In the genomic region with DNA sequence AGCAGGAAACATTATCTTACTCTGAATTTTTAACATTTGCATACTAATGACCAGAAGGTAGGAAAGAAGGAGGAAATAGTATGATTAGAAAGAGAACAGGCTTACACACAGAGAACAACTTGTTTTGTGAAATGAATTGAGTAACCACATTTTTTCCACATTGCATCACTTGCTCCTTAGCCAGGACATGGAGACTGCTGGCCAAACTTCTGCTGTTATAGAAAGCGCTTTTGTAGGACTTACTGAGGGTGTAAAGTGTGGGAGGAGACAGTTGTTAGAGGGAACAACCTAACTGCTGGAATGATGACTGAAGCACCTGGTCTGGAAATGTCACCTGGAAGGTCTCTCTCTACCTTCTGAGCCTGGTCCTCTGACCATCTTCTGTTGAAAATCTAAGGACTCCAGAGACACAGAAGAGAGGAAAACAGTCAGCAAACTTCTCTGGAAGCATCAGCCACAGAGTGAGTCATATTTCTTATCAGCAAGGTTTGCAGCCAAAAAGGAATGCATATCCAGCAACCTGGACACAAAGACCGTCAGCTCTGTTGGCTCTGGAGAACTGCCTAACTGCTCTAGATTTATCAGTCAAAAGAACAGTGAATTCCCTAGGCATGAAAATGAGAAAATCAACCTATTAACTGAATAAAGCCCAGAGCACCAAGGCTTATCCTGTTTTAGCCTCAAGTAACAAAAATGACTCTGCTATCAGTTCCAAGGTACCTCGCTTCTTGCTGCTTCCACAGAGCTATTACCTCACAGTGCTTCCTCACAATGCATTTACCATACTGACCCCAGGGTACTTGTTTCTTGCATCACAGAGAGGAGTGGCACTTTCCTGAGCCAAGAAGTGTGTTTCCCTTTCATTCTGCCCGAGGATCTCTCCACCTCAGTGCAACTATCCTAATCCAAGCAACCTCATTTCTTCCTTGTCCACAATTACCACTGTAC, we compare ENCODE assay signal across 8 cellular contexts.
DNase-seq lines count a peak whose midpoint lies in the region; ATAC-seq, FAIRE-seq and TF ChIP-seq lines count a peak whose summit lies in the region.

No MANE protein-coding gene starts in this region.

- peak; percentile 96 for FAIRE-seq in endothelial cell of umbilical vein (lab: Jason Lieb, UNC)

- H3K9me1 ChIP-seq in endothelial cell of umbilical vein (replicated peaks; ENCODE audit: control insufficient read depth, extremely low read depth, insufficient read depth, low read length), result no peaks in the 10 kb centered on the region

- H3K4me2 ChIP-seq in endothelial cell of umbilical vein (ENCODE audit: insufficient read depth, low read length), result peak overlapping the region; percentile 77

- H3K9ac ChIP-seq in endothelial cell of umbilical vein (replicated peaks; ENCODE audit: extremely low read depth, insufficient read depth, low read length), result peak overlapping the region; percentile 77
- peak overlapping the region in 1 of 2 donors; percentile 37 for H3K9ac ChIP-seq in mucosa of rectum (ENCODE audit: low read depth in 1 of 2, low read length in 2 of 2)

- H3K4me3 ChIP-seq in BJ (ENCODE audit: low read depth, low read length) (no peak overlapping the region), endothelial cell of umbilical vein (replicated peaks in 1 of 3; ENCODE audit: insufficient read depth in 1 of 3, low read depth in 1 of 3, low read length in 3 of 3) (peak overlapping the region in 1 of 3 experiments; percentile 59), mucosa of rectum (ENCODE audit: low read length in 2 of 2) (no peak overlapping the region)

- POLR2A ChIA-PET in BJ (lab: Charles Lee), result interaction anchor here (0.6 kb wide), 1 partner anchor 46 kb away, joined by 3 read pairs; no protein-coding TSS in a partner anchor
- POLR2A ChIA-PET in endothelial cell of umbilical vein (lab: Charles Lee), result no interaction called here

- dilution Hi-C loops in endothelial cell of umbilical vein (cut with MboI; ENCODE audit: extremely low pct_ligation_motif_present, low sequenced_read_pairs), result no loop called here

- H4K20me1 ChIP-seq in endothelial cell of umbilical vein (replicated peaks; ENCODE audit: control insufficient read depth, extremely low read depth, insufficient read depth, low read length), result no peaks in the 10 kb centered on the region

- intact Hi-C loops in endothelial cell of umbilical vein (cut with micrococcal nuclease), result loop anchor here (2.0 kb wide), 3 partner anchors 13 to 95 kb away; no protein-coding TSS in a partner anchor

- no peaks in the 10 kb centered on the region for H3K27me3 ChIP-seq in BJ (ENCODE audit: control insufficient read depth, insufficient read depth, low read length)
- H3K27me3 ChIP-seq in endothelial cell of umbilical vein (ENCODE audit: control insufficient read depth in 2 of 2, insufficient read depth in 2 of 2, low read length in 2 of 2), result no peaks in the 10 kb centered on the region
- no peaks in the 10 kb centered on the region for H3K27me3 ChIP-seq in mucosa of rectum (ENCODE audit: control insufficient read depth in 2 of 2, insufficient read depth in 2 of 2, low read length in 2 of 2)

- peak overlapping the region; percentile 78 for H2AFZ ChIP-seq in endothelial cell of umbilical vein (ENCODE audit: low read depth, low read length)

- peak; percentile 86 for DNase-seq in BJ (ENCODE audit: low read depth)
- DNase-seq in NOMO-1 treated with DMSO at 0.1 percent for 48 hours (lab: John Stamatoyannopoulos, UW; ENCODE audit: unreplicated experiment), result peak; percentile 48
- DNase-seq in endothelial cell of umbilical vein (ENCODE audit: low read depth, low spot score), result peak; percentile 95
- DNase-seq in activated effector memory CD4-positive, alpha-beta T cell treated with anti-CD3 and anti-CD28 coated beads, Interleukin-2, amount 50 U/mL, for 16 hours, result no peak
- no peak for DNase-seq in middle frontal gyrus (ENCODE audit: extremely low spot score, low spot score)

- ATAC-seq in GM18498 (IDR thresholded peaks at IDR 0.05; ENCODE audit: unreplicated experiment) (no peak), GM21825 (IDR thresholded peaks at IDR 0.05; ENCODE audit: unreplicated experiment) (no peak)

- H3K4me1 ChIP-seq in endothelial cell of umbilical vein (ENCODE audit: control insufficient read depth, extremely low read depth, insufficient read depth, low read length) (peaks cover 27% of the 10 kb centered on the region), mucosa of rectum (ENCODE audit: control insufficient read depth in 2 of 2, insufficient read depth in 2 of 2, low read length in 2 of 2) (peaks cover 0 to 7% of the 10 kb centered on the region in 2 donors)

- no peaks in the 10 kb centered on the region for H3K79me2 ChIP-seq in endothelial cell of umbilical vein (ENCODE audit: control insufficient read depth, insufficient read depth, low read length)

- TF ChIP-seq POLR2A in endothelial cell of umbilical vein (IDR thresholded peaks at IDR 0.05; ENCODE audit: low read depth, low read length), result no peak

- H3K9me3 ChIP-seq in endothelial cell of umbilical vein (replicated peaks; ENCODE audit: control insufficient read depth, insufficient read depth, low read length), result no peaks in the 10 kb centered on the region
- H3K9me3 ChIP-seq in mucosa of rectum (ENCODE audit: control insufficient read depth in 2 of 2, low read length in 2 of 2), result no peaks in the 10 kb centered on the region

- TSS peak; percentile 88 for BruUV-seq in endothelial cell of umbilical vein (replicated peaks; lab: Mats Ljungman, UMichigan)

- no peaks in the 10 kb centered on the region for H3K36me3 ChIP-seq in BJ (ENCODE audit: control insufficient read depth, insufficient read depth, low read length)
- H3K36me3 ChIP-seq in endothelial cell of umbilical vein (ENCODE audit: control insufficient read depth in 2 of 2, extremely low read depth in 1 of 2, insufficient read depth in 2 of 2, low read length in 2 of 2), result no peaks in the 10 kb centered on the region
- H3K36me3 ChIP-seq in mucosa of rectum (ENCODE audit: control insufficient read depth in 2 of 2, insufficient read depth in 2 of 2, low read length in 2 of 2), result peaks cover 5% of the 10 kb centered on the region in 2 donors

- CTCF ChIA-PET in BJ (lab: Yijun Ruan, JAX), result interaction anchor here (1.1 to 1.4 kb wide), 2 partner anchors 13 to 129 kb away, joined by 3 to 5 read pairs; no protein-coding TSS in a partner anchor
- CTCF ChIA-PET in endothelial cell of umbilical vein (lab: Charles Lee), result interaction anchor here (0.8 to 2.3 kb wide), 9 partner anchors 7 to 128 kb away, joined by 3 to 13 read pairs (median 4); no protein-coding TSS in a partner anchor

- peak overlapping the region; percentile 95 for H3K27ac ChIP-seq in endothelial cell of umbilical vein (ENCODE audit: insufficient read depth, low read depth, low read length)
- H3K27ac ChIP-seq in mucosa of rectum (ENCODE audit: low read depth in 2 of 2, low read length in 2 of 2), result peak overlapping the region; percentile 41 to 74

- TF ChIP-seq CTCF in BJ (IDR thresholded peaks at IDR 0.05; ENCODE audit: insufficient read depth, low read depth, low read length) (no peak), endothelial cell of umbilical vein (IDR thresholded peaks at IDR 0.05; ENCODE audit: extremely low read depth in 1 of 2, insufficient read depth in 1 of 2, low read depth in 1 of 2, low read length in 2 of 2) (no peak)

TF ChIP-seq in endothelial cell of umbilical vein, 7 proteins besides CTCF, POLR2A, EP300 and RAD21:
- TF ChIP-seq FOS (IDR thresholded peaks at IDR 0.05; ENCODE audit: borderline replicate concordance, insufficient read depth, low read length) (peak; percentile 92), EZH2 (IDR thresholded peaks at IDR 0.05; ENCODE audit: borderline replicate concordance, low read depth, low read length, severe bottlenecking) (no peak), GATA2 (IDR thresholded peaks at IDR 0.05; ENCODE audit: insufficient read depth, insufficient read length, low read depth, low read length) (peak; percentile 83), JUN (IDR thresholded peaks at IDR 0.05; ENCODE audit: borderline replicate concordance, insufficient read depth, insufficient read length, low read depth) (peak; percentile 70), POLR2AphosphoS5 (IDR thresholded peaks at IDR 0.05; ENCODE audit: insufficient read depth, low read depth, low read length) (peak; percentile 79), MYC (IDR thresholded peaks at IDR 0.05; ENCODE audit: low read depth, low read length) (no peak)
- TF ChIP-seq, protein P1, sequence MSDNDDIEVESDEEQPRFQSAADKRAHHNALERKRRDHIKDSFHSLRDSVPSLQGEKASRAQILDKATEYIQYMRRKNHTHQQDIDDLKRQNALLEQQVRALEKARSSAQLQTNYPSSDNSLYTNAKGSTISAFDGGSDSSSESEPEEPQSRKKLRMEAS (IDR thresholded peaks at IDR 0.05; ENCODE audit: insufficient read depth, insufficient read length), result no peak

Comparison
In these comparisons a context has a peak if more than half of its experiments do, and no peak if none do; other contexts are left out.
1. DNase-seq: peak in BJ (single experiment), NOMO-1 treated with DMSO at 0.1 percent for 48 hours (single experiment) and endothelial cell of umbilical vein (single experiment); none in activated effector memory CD4-positive, alpha-beta T cell treated with anti-CD3 and anti-CD28 coated beads, Interleukin-2, amount 50 U/mL, for 16 hours (single experiment) and middle frontal gyrus (single experiment).